ENCODE assay signal across 23 cellular contexts in genomic region chr11:44108260-44108659, GRCh38.
"Had no signal": no experiment of that assay in that cellular context is flagged by ENCODE, and none has a peak within 500 bp of the region (broad histone marks: within the 10 kb centered on the region; RNA-seq: fewer than 3 reads in every experiment).

No MANE protein-coding gene starts in this region.

- H3K4me3 Mint-ChIP-seq: dendritic cell treated with granulocyte-macrophage colony-stimulating factor and Interleukin-4, amounts not matched to agents 40 ng/mL and 50 ng/mL, for 4 days; effector memory CD8-positive, alpha-beta T cell; endodermal cell had no signal

- H3K9me3 ChIP-seq: colonic mucosa, esophagus muscularis mucosa, esophagus squamous epithelium, gastrocnemius medialis, gastroesophageal sphincter, heart left ventricle, heart right ventricle had no signal

- H3K27me3 ChIP-seq: colonic mucosa, dorsolateral prefrontal cortex, esophagus muscularis mucosa, esophagus squamous epithelium, foreskin keratinocyte, gastrocnemius medialis, gastroesophageal sphincter, heart left ventricle, heart right ventricle had no signal

- DNase-seq: colonic mucosa; cortex of kidney; dermis blood vessel endothelial cell; dorsolateral prefrontal cortex; effector CD4-positive, alpha-beta T cell; effector CD8-positive, alpha-beta T cell; effector memory CD4-positive, alpha-beta T cell; effector memory CD8-positive, alpha-beta T cell; endodermal cell; erythroblast; esophagus squamous epithelium; foreskin fibroblast; foreskin keratinocyte; foreskin melanocyte; gastrocnemius medialis; glutamatergic neuron; heart left ventricle; heart right ventricle had no signal

- H3K9me3 Mint-ChIP-seq: dendritic cell treated with granulocyte-macrophage colony-stimulating factor and Interleukin-4, amounts not matched to agents 40 ng/mL and 50 ng/mL, for 4 days; effector memory CD8-positive, alpha-beta T cell; endodermal cell had no signal

- H3K4me1 ChIP-seq: colonic mucosa, foreskin keratinocyte had no signal

- H3K27ac Mint-ChIP-seq: dendritic cell treated with granulocyte-macrophage colony-stimulating factor and Interleukin-4, amounts not matched to agents 40 ng/mL and 50 ng/mL, for 4 days; effector memory CD8-positive, alpha-beta T cell; endodermal cell had no signal

- H3K27me3 Mint-ChIP-seq: dendritic cell treated with granulocyte-macrophage colony-stimulating factor and Interleukin-4, amounts not matched to agents 40 ng/mL and 50 ng/mL, for 4 days; effector memory CD8-positive, alpha-beta T cell had no signal

- H3K4me3 ChIP-seq: colonic mucosa, coronary artery, dorsolateral prefrontal cortex, esophagus muscularis mucosa, esophagus squamous epithelium, gastrocnemius medialis, gastroesophageal sphincter, heart left ventricle, heart right ventricle had no signal

- H3K27ac ChIP-seq: colonic mucosa, coronary artery, dorsolateral prefrontal cortex, epithelial cell of prostate, esophagus muscularis mucosa, esophagus squamous epithelium, foreskin keratinocyte, gastrocnemius medialis, gastroesophageal sphincter, heart left ventricle, heart right ventricle had no signal

- H3K36me3 ChIP-seq: colonic mucosa had no signal
